In genomic region chr7:69373171-69374035, GRCh38 we compare ENCODE assay signal across 12 cellular contexts.
DNase-seq lines count a peak whose midpoint lies in the region; ATAC-seq and TF ChIP-seq lines count a peak whose summit lies in the region.
"Had no signal": no experiment of that assay in that cellular context is flagged by ENCODE, and none has a peak within 500 bp of the region (broad histone marks: within the 10 kb centered on the region; RNA-seq: fewer than 3 reads in every experiment).

No MANE protein-coding gene starts in this region.

- H3K23ac ChIP-seq in mesendoderm (ENCODE audit: low read length) = no peak overlapping the region

- H3K9me3 Mint-ChIP-seq in natural killer cell treated with Interleukin-12 subunit alpha and Interleukin-12 subunit beta and Interleukin-15 and Interleukin-18, amount 100 ng/mL, for 72 hours = no peaks in the 10 kb centered on the region

- H4K8ac ChIP-seq in mesendoderm (ENCODE audit: low read depth, low read length) = no peak overlapping the region

- TF ChIP-seq POLR2A in breast epithelium (IDR thresholded peaks at IDR 0.05) = no peak

- H3K27ac ChIP-seq in mesendoderm (ENCODE audit: low read depth, low read length) (no peak overlapping the region), breast epithelium (no peak overlapping the region)

- H3K27me3 ChIP-seq in mesendoderm (ENCODE audit: insufficient read depth, low read length, poor library complexity) = no peaks in the 10 kb centered on the region
- no peaks in the 10 kb centered on the region for H3K27me3 ChIP-seq in breast epithelium

- intact Hi-C loops in breast epithelium (cut with DNase I; ENCODE audit: low total_unique reads) = no loop called here

- H3K27me3 Mint-ChIP-seq in natural killer cell treated with Interleukin-12 subunit alpha and Interleukin-12 subunit beta and Interleukin-15 and Interleukin-18, amount 100 ng/mL, for 72 hours = peaks cover 0 to 5% of the 10 kb centered on the region in 2 donors

- H3K4ac ChIP-seq in mesendoderm (ENCODE audit: low read depth, low read length) = no peak overlapping the region

- H3K36me3 ChIP-seq in mesendoderm (ENCODE audit: control insufficient read depth, insufficient read depth, low read length) = no peaks in the 10 kb centered on the region
- no peaks in the 10 kb centered on the region for H3K36me3 ChIP-seq in breast epithelium

- peak; percentile 14 for DNase-seq in Ammon's horn (ENCODE audit: low spot score)
- peak; percentile 84 for DNase-seq in H4 (ENCODE audit: low spot score)
- DNase-seq in mesendoderm = peak; percentile 40
- DNase-seq in natural killer cell treated with Interleukin-12 subunit alpha and Interleukin-12 subunit beta and Interleukin-15 and Interleukin-18, amount 100 ng/mL, for 72 hours (ENCODE audit: low spot score) = no peak
- no peak for DNase-seq in NCI-H1694 treated with DMSO at 0.1 percent for 48 hours (lab: John Stamatoyannopoulos, UW)
- DNase-seq in breast epithelium (ENCODE audit: low spot score in 2 of 2) = no peak
- DNase-seq: effector CD4-positive, alpha-beta T cell; head of caudate nucleus; IMR-90; NCI-H2107 had no signal

- H3K4me1 ChIP-seq in mesendoderm (ENCODE audit: control insufficient read depth, low read depth, low read length) (no peaks in the 10 kb centered on the region), breast epithelium (no peaks in the 10 kb centered on the region)

- no peak for TF ChIP-seq CTCF in breast epithelium (IDR thresholded peaks at IDR 0.05)

- no peak overlapping the region for H4K5ac ChIP-seq in mesendoderm (ENCODE audit: low read length)

- no CpG with 5 or more reads among the region's 6 CpGs for WGBS in mesendoderm (ENCODE audit: extremely low coverage, insufficient coverage, low lambda C conversion rate)

- H2BK5ac ChIP-seq in mesendoderm (ENCODE audit: low read length) = no peak overlapping the region

- no peak overlapping the region for H3K9ac ChIP-seq in mesendoderm (ENCODE audit: low read length)

- no peak overlapping the region for H2BK120ac ChIP-seq in mesendoderm (ENCODE audit: low read depth, low read length)

- no peaks in the 10 kb centered on the region for H3K9me3 ChIP-seq in breast epithelium

- no peak overlapping the region for H3K27ac Mint-ChIP-seq in natural killer cell treated with Interleukin-12 subunit alpha and Interleukin-12 subunit beta and Interleukin-15 and Interleukin-18, amount 100 ng/mL, for 72 hours

- ATAC-seq in SK-N-SH treated with all-trans-retinoic acid at 6 μM for 48 hours = peak; percentile 79
- ATAC-seq in natural killer cell treated with Interleukin-12 subunit alpha and Interleukin-12 subunit beta and Interleukin-15 and Interleukin-18, amount 100 ng/mL, for 72 hours = no peak
- ATAC-seq in HG03095 (IDR thresholded peaks at IDR 0.05; ENCODE audit: unreplicated experiment) = no peak

- H3K4me3 Mint-ChIP-seq in natural killer cell treated with Interleukin-12 subunit alpha and Interleukin-12 subunit beta and Interleukin-15 and Interleukin-18, amount 100 ng/mL, for 72 hours = no peak overlapping the region

- no peak overlapping the region for H3K4me3 ChIP-seq in mesendoderm (ENCODE audit: low read length)
- no peak overlapping the region for H3K4me3 ChIP-seq in breast epithelium

- no peak overlapping the region for H2AK5ac ChIP-seq in mesendoderm (ENCODE audit: low read length)

- no peaks in the 10 kb centered on the region for H3K79me2 ChIP-seq in mesendoderm (ENCODE audit: control insufficient read depth, insufficient read depth, low read length)

- no peak overlapping the region for H3K4me2 ChIP-seq in mesendoderm (ENCODE audit: low read length)

- no peak overlapping the region for H2BK15ac ChIP-seq in mesendoderm (replicated peaks; ENCODE audit: low read depth)

- H3K56ac ChIP-seq in mesendoderm (ENCODE audit: low read length) = no peak overlapping the region

- no peak overlapping the region for H3K18ac ChIP-seq in mesendoderm (ENCODE audit: low read length)

- no peaks in the 10 kb centered on the region for H3K4me1 Mint-ChIP-seq in natural killer cell treated with Interleukin-12 subunit alpha and Interleukin-12 subunit beta and Interleukin-15 and Interleukin-18, amount 100 ng/mL, for 72 hours (ENCODE audit: low read depth in 2 of 2)

- no peaks in the 10 kb centered on the region for H3K79me1 ChIP-seq in mesendoderm (ENCODE audit: low read length)

- H3K36me3 Mint-ChIP-seq in natural killer cell treated with Interleukin-12 subunit alpha and Interleukin-12 subunit beta and Interleukin-15 and Interleukin-18, amount 100 ng/mL, for 72 hours = no peaks in the 10 kb centered on the region

TF ChIP-seq in SK-N-SH treated with all-trans-retinoic acid at 6 μM for 48 hours, 23 proteins besides CTCF, POLR2A, EP300 and RAD21:
- TF ChIP-seq ARNTL (CRISPR knock-in tag; IDR thresholded peaks at IDR 0.05; ENCODE audit: borderline replicate concordance, low read depth) = no peak
- TF ChIP-seq, protein P1, sequence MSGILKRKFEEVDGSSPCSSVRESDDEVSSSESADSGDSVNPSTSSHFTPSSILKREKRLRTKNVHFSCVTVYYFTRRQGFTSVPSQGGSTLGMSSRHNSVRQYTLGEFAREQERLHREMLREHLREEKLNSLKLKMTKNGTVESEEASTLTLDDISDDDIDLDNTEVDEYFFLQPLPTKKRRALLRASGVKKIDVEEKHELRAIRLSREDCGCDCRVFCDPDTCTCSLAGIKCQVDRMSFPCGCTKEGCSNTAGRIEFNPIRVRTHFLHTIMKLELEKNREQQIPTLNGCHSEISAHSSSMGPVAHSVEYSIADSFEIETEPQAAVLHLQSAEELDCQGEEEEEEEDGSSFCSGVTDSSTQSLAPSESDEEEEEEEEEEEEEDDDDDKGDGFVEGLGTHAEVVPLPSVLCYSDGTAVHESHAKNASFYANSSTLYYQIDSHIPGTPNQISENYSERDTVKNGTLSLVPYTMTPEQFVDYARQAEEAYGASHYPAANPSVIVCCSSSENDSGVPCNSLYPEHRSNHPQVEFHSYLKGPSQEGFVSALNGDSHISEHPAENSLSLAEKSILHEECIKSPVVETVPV (CRISPR knock-in tag; IDR thresholded peaks at IDR 0.05) = no peak
- TF ChIP-seq GLIS3 (CRISPR knock-in tag; IDR thresholded peaks at IDR 0.05) = no peak
- TF ChIP-seq ZNF565 (CRISPR knock-in tag; conservative IDR thresholded peaks at IDR 0.05; ENCODE audit: low read depth) = no peak
- TF ChIP-seq TOX (CRISPR knock-in tag; IDR thresholded peaks at IDR 0.05; ENCODE audit: borderline replicate concordance) = no peak
- no peak for TF ChIP-seq CREB5 (CRISPR knock-in tag; IDR thresholded peaks at IDR 0.05; ENCODE audit: low read depth)
- TF ChIP-seq RARB (CRISPR knock-in tag; IDR thresholded peaks at IDR 0.05) = no peak

Comparison
In these comparisons a context has a peak if more than half of its experiments do, and no peak if none do; other contexts are left out.
1. DNase-seq: peak in Ammon's horn (single experiment), H4 (single experiment) and mesendoderm (single experiment); none in natural killer cell treated with Interleukin-12 subunit alpha and Interleukin-12 subunit beta and Interleukin-15 and Interleukin-18, amount 100 ng/mL, for 72 hours (single experiment), NCI-H1694 treated with DMSO at 0.1 percent for 48 hours (single experiment) and breast epithelium (0 of 2).